14 cellular contexts compared by ENCODE assay signal in the genomic region with DNA sequence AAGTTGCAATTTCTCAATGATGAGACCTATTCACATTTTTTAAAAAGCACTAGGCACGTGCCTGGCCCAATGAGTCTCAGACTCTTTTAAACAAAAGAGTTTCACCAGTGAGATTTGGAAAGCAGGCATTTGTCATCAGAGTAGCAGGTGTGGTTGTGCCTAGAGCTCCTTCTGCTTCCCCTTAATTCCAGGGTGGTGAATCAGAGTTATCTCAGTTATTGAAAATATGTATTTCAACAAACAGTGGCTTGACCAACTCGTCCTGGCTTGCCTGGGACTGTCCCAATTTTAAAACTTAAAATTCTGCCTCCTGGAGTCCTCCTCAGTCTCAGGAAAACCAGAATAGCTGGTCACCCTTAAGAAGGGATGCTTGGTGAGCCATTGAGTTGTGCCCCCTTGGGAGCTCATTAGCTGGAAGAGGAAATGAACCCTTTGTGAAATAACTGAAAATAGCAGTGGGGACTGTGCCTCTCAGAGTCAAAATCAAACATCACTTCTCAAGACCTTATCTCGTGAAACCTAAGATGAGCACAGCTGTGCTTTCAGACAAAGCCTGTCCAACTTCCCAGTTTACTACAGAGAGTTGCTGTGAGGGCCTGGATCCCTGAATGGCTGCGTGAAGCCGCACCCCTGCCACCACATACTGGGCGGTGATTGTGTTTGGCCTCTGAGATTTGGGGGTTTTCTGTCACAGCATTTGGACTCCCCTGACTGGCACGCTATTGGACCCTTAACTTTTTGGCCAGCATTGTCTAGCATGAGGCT.
A peak's percentile ranks its signal among the peaks of the same experiment; 100 is the strongest.
DNase-seq lines count a peak whose midpoint lies in the region; ATAC-seq and TF ChIP-seq lines count a peak whose summit lies in the region.
"Had no signal": no experiment of that assay in that cellular context is flagged by ENCODE, and none has a peak within 500 bp of the region (broad histone marks: within the 10 kb centered on the region; RNA-seq: fewer than 3 reads in every experiment).

No MANE protein-coding gene starts in this region.

- no peaks in the 10 kb centered on the region for H3K9me3 Mint-ChIP-seq in T-helper 2 cell treated with Interferon-gamma antibody and Interleukin-4, amounts not matched to agents 5 μg/mL and 100 μg/mL, for 36 hours

- H3K27me3 ChIP-seq in esophagus muscularis mucosa: no peaks in the 10 kb centered on the region
- no peaks in the 10 kb centered on the region for H3K27me3 ChIP-seq in suprapubic skin
- H3K27me3 ChIP-seq: cardiac muscle cell had no signal

- intact Hi-C loops in OCI-LY7 (cut with micrococcal nuclease; ENCODE audit: unreplicated experiment) (no loop called here), esophagus muscularis mucosa (cut with DNase I) (no loop called here)

- no peaks in the 10 kb centered on the region for H3K36me3 ChIP-seq in OCI-LY7 (ENCODE audit: insufficient read depth, low read length)
- no peaks in the 10 kb centered on the region for H3K36me3 ChIP-seq in esophagus muscularis mucosa
- no peaks in the 10 kb centered on the region for H3K36me3 ChIP-seq in suprapubic skin
- H3K36me3 ChIP-seq: cardiac muscle cell had no signal

- TF ChIP-seq POLR2A in esophagus muscularis mucosa (IDR thresholded peaks at IDR 0.05; ENCODE audit: low read depth) (no peak), suprapubic skin (IDR thresholded peaks at IDR 0.05) (no peak)

- CTCF ChIA-PET in OCI-LY7 (lab: Charles Lee; ENCODE audit: unreplicated experiment): no interaction called here

- POLR2A ChIA-PET in OCI-LY7 (lab: Charles Lee): no interaction called here

- no peak for ATAC-seq in GM19351 (IDR thresholded peaks at IDR 0.05; ENCODE audit: unreplicated experiment)
- ATAC-seq: activated CD8-positive, alpha-beta T cell treated with anti-CD3 and anti-CD28 coated beads for 36 hours had no signal

- no TSS peak for BruUV-seq in OCI-LY7 (replicated peaks; lab: Mats Ljungman, UMichigan)

- peaks cover 4% of the 10 kb centered on the region for H3K27me3 Mint-ChIP-seq in T-helper 2 cell treated with Interferon-gamma antibody and Interleukin-4, amounts not matched to agents 5 μg/mL and 100 μg/mL, for 36 hours (ENCODE audit: low read depth)

- H3K4me3 Mint-ChIP-seq in T-helper 2 cell treated with Interferon-gamma antibody and Interleukin-4, amounts not matched to agents 5 μg/mL and 100 μg/mL, for 36 hours: no peak overlapping the region
- H3K4me3 Mint-ChIP-seq: activated CD8-positive, alpha-beta T cell treated with anti-CD3 and anti-CD28 coated beads for 36 hours had no signal

- H4K20me1 ChIP-seq in OCI-LY7 (ENCODE audit: insufficient read depth, low read length): no peaks in the 10 kb centered on the region

- DNase-seq in DMS 273 (lab: John Stamatoyannopoulos, UW; ENCODE audit: unreplicated experiment): peak; percentile 10
- no peak for DNase-seq in DMS 273 treated with DMSO at 0.1 percent for 48 hours (lab: John Stamatoyannopoulos, UW)
- DNase-seq in OCI-LY7 (ENCODE audit: low spot score): peak; percentile 4
- DNase-seq in esophagus muscularis mucosa (ENCODE audit: extremely low spot score): peak; percentile 89
- DNase-seq in suprapubic skin (ENCODE audit: low spot score in 2 of 2): peak; percentile 49 to 63
- DNase-seq in NCI-H2107 treated with DMSO at 0.1 percent for 48 hours (lab: John Stamatoyannopoulos, UW; ENCODE audit: unreplicated experiment): no peak
- no peak for DNase-seq in T-helper 2 cell treated with Interferon-gamma antibody and Interleukin-4, amounts not matched to agents 5 μg/mL and 100 μg/mL, for 36 hours (ENCODE audit: low spot score)
- DNase-seq: activated CD8-positive, alpha-beta T cell treated with anti-CD3 and anti-CD28 coated beads for 36 hours; NCI-H1417 treated with DMSO at 0.1 percent for 48 hours had no signal

- no peaks in the 10 kb centered on the region for H3K4me1 Mint-ChIP-seq in T-helper 2 cell treated with Interferon-gamma antibody and Interleukin-4, amounts not matched to agents 5 μg/mL and 100 μg/mL, for 36 hours (ENCODE audit: low read depth)

- H3K9me2 ChIP-seq in OCI-LY7 (ENCODE audit: insufficient read depth, low read length): no peaks in the 10 kb centered on the region

- no peak for TF ChIP-seq CTCF in OCI-LY7 (conservative IDR thresholded peaks at IDR 0.05; ENCODE audit: low read length)
- TF ChIP-seq CTCF in esophagus muscularis mucosa (IDR thresholded peaks at IDR 0.05): no peak
- TF ChIP-seq CTCF in suprapubic skin (IDR thresholded peaks at IDR 0.05): no peak

- no peak overlapping the region for H3K27ac Mint-ChIP-seq in T-helper 2 cell treated with Interferon-gamma antibody and Interleukin-4, amounts not matched to agents 5 μg/mL and 100 μg/mL, for 36 hours
- H3K27ac Mint-ChIP-seq: activated CD8-positive, alpha-beta T cell treated with anti-CD3 and anti-CD28 coated beads for 36 hours had no signal

- H3K9me3 ChIP-seq in OCI-LY7 (ENCODE audit: low read length): no peaks in the 10 kb centered on the region
- H3K9me3 ChIP-seq in esophagus muscularis mucosa: peaks cover 0 to 3% (median 0%) of the 10 kb centered on the region in 4 donors
- H3K9me3 ChIP-seq in suprapubic skin: no peaks in the 10 kb centered on the region

- H3K4me3 ChIP-seq in OCI-LY7 (ENCODE audit: low read depth, low read length, poor library complexity, severe bottlenecking) (no peak overlapping the region), esophagus muscularis mucosa (no peak overlapping the region), suprapubic skin (no peak overlapping the region)
- H3K4me3 ChIP-seq: cardiac muscle cell, SK-N-MC had no signal

- H2AFZ ChIP-seq in OCI-LY7 (ENCODE audit: low read length): no peak overlapping the region
- H2AFZ ChIP-seq: parathyroid adenoma had no signal

- H3K27ac ChIP-seq in OCI-LY7 (ENCODE audit: low read depth, low read length, poor library complexity, severe bottlenecking) (no peak overlapping the region), esophagus muscularis mucosa (replicated peaks in 1 of 4) (peak overlapping the region in 2 of 4 donors; percentile 23 to 62), suprapubic skin (peak overlapping the region; percentile 71)
- H3K27ac ChIP-seq: 22Rv1, cardiac muscle cell, parathyroid adenoma, SK-N-MC had no signal

- TF ChIP-seq EP300 in esophagus muscularis mucosa (IDR thresholded peaks at IDR 0.05) (no peak), suprapubic skin (IDR thresholded peaks at IDR 0.05) (no peak)

- peaks cover 6% of the 10 kb centered on the region for H3K4me1 ChIP-seq in OCI-LY7 (ENCODE audit: insufficient read depth, low read length, poor library complexity, severe bottlenecking)
- peaks cover 0 to 12% (median 9%) of the 10 kb centered on the region in 4 donors for H3K4me1 ChIP-seq in esophagus muscularis mucosa
- peaks cover 28% of the 10 kb centered on the region for H3K4me1 ChIP-seq in suprapubic skin
- H3K4me1 ChIP-seq: parathyroid adenoma had no signal

- no peak overlapping the region for H3K4me2 ChIP-seq in OCI-LY7 (ENCODE audit: low read length)

- H3K79me2 ChIP-seq in OCI-LY7 (ENCODE audit: insufficient read depth, low read depth, low read length): no peaks in the 10 kb centered on the region
- H3K79me2 ChIP-seq: parathyroid adenoma had no signal

- no peaks in the 10 kb centered on the region for H3K36me3 Mint-ChIP-seq in T-helper 2 cell treated with Interferon-gamma antibody and Interleukin-4, amounts not matched to agents 5 μg/mL and 100 μg/mL, for 36 hours (ENCODE audit: low read depth)

- WGBS in esophagus muscularis mucosa: 47% methylated on average over 5 of the region's 7 CpGs
- WGBS in suprapubic skin: 76% methylated on average over 6 of the region's 7 CpGs

Comparison
In these comparisons a context has a peak if more than half of its experiments do, and no peak if none do; other contexts are left out.
1. DNase-seq: peak in DMS 273 (single experiment), OCI-LY7 (single experiment), esophagus muscularis mucosa (single experiment) and suprapubic skin (2 of 2); none in DMS 273 treated with DMSO at 0.1 percent for 48 hours (single experiment), NCI-H2107 treated with DMSO at 0.1 percent for 48 hours (single experiment) and T-helper 2 cell treated with Interferon-gamma antibody and Interleukin-4, amounts not matched to agents 5 μg/mL and 100 μg/mL, for 36 hours (single experiment).